Comparison of ENCODE assay signal across 8 cellular contexts in the genomic region with DNA sequence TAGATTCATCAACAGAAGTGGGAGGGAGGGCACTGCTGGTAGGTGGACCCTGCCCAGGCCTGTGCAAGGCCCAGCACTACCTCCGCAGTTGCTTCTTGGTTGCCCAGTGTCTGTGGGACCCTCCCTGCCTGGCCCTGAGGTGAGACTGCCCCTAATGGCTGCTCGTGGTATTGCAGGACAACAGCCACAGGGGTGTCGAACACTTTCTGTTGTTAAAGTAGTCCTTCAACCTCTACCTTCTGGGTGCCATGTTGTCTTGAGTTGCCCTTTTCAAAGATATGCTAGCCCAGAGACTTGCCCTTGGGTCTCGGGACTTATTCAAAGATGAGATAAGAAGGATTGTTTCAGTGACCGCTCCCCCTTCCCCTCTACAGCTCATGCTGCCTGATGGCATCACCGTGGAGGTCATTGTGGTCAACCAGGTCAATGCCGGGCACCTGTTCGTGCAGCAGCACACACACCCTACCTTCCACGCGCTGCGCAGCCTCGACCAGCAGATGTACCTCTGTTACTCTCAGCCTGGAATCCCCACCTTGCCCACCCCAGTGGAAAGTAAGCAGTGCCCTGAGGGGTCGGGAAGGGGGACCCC. TPM values are rescaled to one million over a fixed set of nuclear protein-coding genes. Genes with fewer than 3 reads are reported as not detected.
DNase-seq lines count a peak whose midpoint lies in the region; ATAC-seq and TF ChIP-seq lines count a peak whose summit lies in the region.

No MANE protein-coding gene starts in this region.

- H3K27me3 Mint-ChIP-seq in progenitor cell of endocrine pancreas, result no peaks in the 10 kb centered on the region

- no peak overlapping the region for H3K9ac ChIP-seq in fibroblast of lung (ENCODE audit: insufficient read depth, low read length)

- no peak overlapping the region for H3K4me2 ChIP-seq in fibroblast of lung (ENCODE audit: extremely low read depth, insufficient read depth, low read length)

- no peak overlapping the region for H3K4me3 Mint-ChIP-seq in progenitor cell of endocrine pancreas (ENCODE audit: low read depth)

- no peaks in the 10 kb centered on the region for H3K4me1 Mint-ChIP-seq in progenitor cell of endocrine pancreas (ENCODE audit: low read depth)

- no peak overlapping the region for H3K27ac ChIP-seq in fibroblast of lung (ENCODE audit: insufficient read depth, low read length)
- H3K27ac ChIP-seq in aorta (ENCODE audit: low read depth in 1 of 2, low read length in 2 of 2), result no peak overlapping the region

- H3K4me3 ChIP-seq in fibroblast of lung (replicated peaks in 1 of 4; ENCODE audit: control extremely low read depth in 1 of 4, insufficient read depth in 1 of 4, low read depth in 3 of 4, low read length in 4 of 4), result no peak overlapping the region
- no peak overlapping the region for H3K4me3 ChIP-seq in aorta (ENCODE audit: low read length in 2 of 2)

- WGBS in aorta, 2 donors, result 83% methylated on average over 13 of the region's 13 CpGs

- H3K4me1 ChIP-seq in fibroblast of lung (ENCODE audit: control insufficient read depth, extremely low read depth, insufficient read depth, low read length) (no peaks in the 10 kb centered on the region), aorta (ENCODE audit: control insufficient read depth in 1 of 2, insufficient read depth in 2 of 2, low read length in 2 of 2) (no peaks in the 10 kb centered on the region)

- ATAC-seq in aorta (ENCODE audit: low FRiP score) (peak; percentile 59), GM19467 (IDR thresholded peaks at IDR 0.05; ENCODE audit: unreplicated experiment) (no peak)

- H4K20me1 ChIP-seq in fibroblast of lung (ENCODE audit: control insufficient read depth, extremely low read depth, insufficient read depth, low read length), result no peaks in the 10 kb centered on the region

- H3K36me3 Mint-ChIP-seq in progenitor cell of endocrine pancreas (ENCODE audit: insufficient read depth), result peaks cover 27% of the 10 kb centered on the region

- DNase-seq in NCI-H1436 (lab: John Stamatoyannopoulos, UW) (peak; percentile 53), NCI-H1436 treated with DMSO at 0.1 percent for 48 hours (lab: John Stamatoyannopoulos, UW) (no peak), NAMALWA (ENCODE audit: low spot score) (peak; percentile 71), fibroblast of lung (ENCODE audit: low read depth in 2 of 2) (peak in 1 of 2 donors; percentile 21), progenitor cell of endocrine pancreas (ENCODE audit: low spot score, unreplicated experiment) (peak; percentile 56), aorta (peak in 1 of 2 donors; percentile 88)
- DNase-seq in activated CD8-positive, alpha-beta memory T cell treated with anti-CD3 and anti-CD28 coated beads, Interleukin-2, amount 50 U/mL, for 4 hours, result peak; percentile 73

- no peaks in the 10 kb centered on the region for H3K27me3 ChIP-seq in fibroblast of lung (ENCODE audit: control insufficient read depth, insufficient read depth, low read length)
- no peaks in the 10 kb centered on the region for H3K27me3 ChIP-seq in aorta (ENCODE audit: control insufficient read depth in 1 of 2, insufficient read depth in 2 of 2, low read length in 1 of 2)

- no peak overlapping the region for H3K27ac Mint-ChIP-seq in progenitor cell of endocrine pancreas

- TF ChIP-seq CTCF in fibroblast of lung (conservative IDR thresholded peaks at IDR 0.05 in 1 of 2, IDR thresholded peaks at IDR 0.05 in 1 of 2; ENCODE audit: low read depth in 1 of 2, low read length in 2 of 2) (peak; percentile 69 to 87), progenitor cell of endocrine pancreas (IDR thresholded peaks at IDR 0.05; ENCODE audit: unreplicated experiment) (peak; percentile 75)

- intact Hi-C loops in aorta (cut with DNase I), result loop anchor here (2.0 to 10.0 kb wide), 2 partner anchors 109 to 279 kb away; partner anchors contain the start of genes C17orf67 (in 1 of the 2) and DGKE (in 1 of the 2)

- H2AFZ ChIP-seq in fibroblast of lung (ENCODE audit: low read length), result no peak overlapping the region

- no peaks in the 10 kb centered on the region for H3K9me3 Mint-ChIP-seq in progenitor cell of endocrine pancreas (ENCODE audit: low read depth)

- peaks cover 2% of the 10 kb centered on the region for H3K36me3 ChIP-seq in fibroblast of lung (ENCODE audit: control insufficient read depth, insufficient read depth, low read length)
- peaks cover 4 to 30% of the 10 kb centered on the region in 2 donors for H3K36me3 ChIP-seq in aorta (ENCODE audit: control insufficient read depth in 1 of 2, insufficient read depth in 2 of 2, low read length in 1 of 2)

- H3K79me2 ChIP-seq in fibroblast of lung (ENCODE audit: control insufficient read depth, insufficient read depth, low read length), result no peaks in the 10 kb centered on the region

- no peaks in the 10 kb centered on the region for H3K9me3 ChIP-seq in fibroblast of lung (ENCODE audit: control insufficient read depth, insufficient read depth, low read depth, low read length)
- no peaks in the 10 kb centered on the region for H3K9me3 ChIP-seq in aorta (ENCODE audit: control insufficient read depth, low read length)

RNA-seq across cellular contexts. Expression of gene AKAP1, which starts 29.1 kb away (rescaled TPM):
- 9.1 and 13.9 TPM in 2 replicates for total RNA-seq in fibroblast of lung
- 4.8 and 12.8 TPM in 2 replicates for polyA plus RNA-seq in fibroblast of lung
- 4.7 and 7.4 TPM in 2 replicates for polyA plus RNA-seq in fibroblast of lung (2012)
- 54.4 and 102 TPM in 2 replicates for polyA minus RNA-seq in fibroblast of lung (ENCODE audit: low replicate concordance)
- 63.3 and 67.9 TPM in 2 replicates for total RNA-seq in progenitor cell of endocrine pancreas
- 10 to 100 TPM; 62.4 to 68.9 TPM for total RNA-seq in aorta
- polyA plus RNA-seq in aorta, result 10 to 100 TPM; 18.9 to 46.9 TPM
